ENCODE assay signal across 8 cellular contexts in genomic region chr6:95576218-95576617, GRCh38. TPM values are rescaled to one million over a fixed set of nuclear protein-coding genes. Genes with fewer than 3 reads are reported as not detected.
DNase-seq lines count a peak whose midpoint lies in the region; ATAC-seq and TF ChIP-seq lines count a peak whose summit lies in the region.

No MANE protein-coding gene starts in this region.

- peaks cover 3% of the 10 kb centered on the region for H3K27me3 Mint-ChIP-seq in endothelial cell (ENCODE audit: unreplicated experiment)

- H3K9me3 ChIP-seq in NT2/D1 (ENCODE audit: insufficient read depth, low read length), result no peaks in the 10 kb centered on the region

- H3K9me3 Mint-ChIP-seq in endothelial cell (ENCODE audit: unreplicated experiment), result no peaks in the 10 kb centered on the region

- peak overlapping the region; percentile 95 for H3K27ac Mint-ChIP-seq in endothelial cell (ENCODE audit: unreplicated experiment)

- H3K4me3 ChIP-seq in NT2/D1 (ENCODE audit: insufficient read length, low read depth), result peak overlapping the region; percentile 61

- peaks cover 16% of the 10 kb centered on the region for H3K4me1 Mint-ChIP-seq in endothelial cell (ENCODE audit: unreplicated experiment)

- H3K36me3 ChIP-seq in NT2/D1 (ENCODE audit: insufficient read depth, insufficient read length, low read length), result no peaks in the 10 kb centered on the region

- ATAC-seq in HG02884 (IDR thresholded peaks at IDR 0.05; ENCODE audit: unreplicated experiment), result no peak

- no peak for TF ChIP-seq CTCF in endothelial cell (IDR thresholded peaks at IDR 0.05; ENCODE audit: unreplicated experiment)

- peak; percentile 34 for DNase-seq in G401 (ENCODE audit: low spot score)
- DNase-seq in NT2/D1 (ENCODE audit: low read depth, low spot score), result no peak
- no peak for DNase-seq in endothelial cell (ENCODE audit: low spot score)
- DNase-seq in pons (ENCODE audit: low spot score), result peak; percentile 13
- no peak for DNase-seq in mesenteric fat pad (ENCODE audit: low spot score)
- DNase-seq in iPS-NIHi11 (ENCODE audit: low spot score), result no peak
- no peak for DNase-seq in NCI-H2029 treated with DMSO at 0.1 percent for 48 hours (lab: John Stamatoyannopoulos, UW)

- H3K4me1 ChIP-seq in NT2/D1 (ENCODE audit: insufficient read depth, insufficient read length), result no peaks in the 10 kb centered on the region

- peak overlapping the region; percentile 98 for H3K4me3 Mint-ChIP-seq in endothelial cell (ENCODE audit: unreplicated experiment)

- no peaks in the 10 kb centered on the region for H3K36me3 Mint-ChIP-seq in endothelial cell (ENCODE audit: low read depth, unreplicated experiment)

- no peaks in the 10 kb centered on the region for H3K27me3 ChIP-seq in NT2/D1 (ENCODE audit: insufficient read depth, insufficient read length)

- peak overlapping the region; percentile 64 for H3K9ac ChIP-seq in NT2/D1 (ENCODE audit: insufficient read length, low read depth)

- in situ Hi-C loops in G401 (cut with HindIII; ENCODE audit: low sequenced_read_pairs), result no loop called here

RNA-seq across cellular contexts. Expression of gene MANEA, which starts 1.1 kb away (rescaled TPM):
- total RNA-seq in G401 (2014; rRNA removed; shearing (Covaris generic)), result 5.8 and 8.9 TPM in 2 replicates
- total RNA-seq in endothelial cell (ENCODE audit: unreplicated experiment) (7.5 TPM), mesenteric fat pad (16.0 TPM)

Comparison
In these comparisons a context has a peak if more than half of its experiments do, and no peak if none do; other contexts are left out.
1. DNase-seq: peak in G401 (single experiment) and pons (single experiment); none in NT2/D1 (single experiment), endothelial cell (single experiment), mesenteric fat pad (single experiment), iPS-NIHi11 (single experiment) and NCI-H2029 treated with DMSO at 0.1 percent for 48 hours (single experiment).